ENCODE assay signal across 16 cellular contexts in genomic region chr12:10147714-10148403, GRCh38. TPM values are rescaled to one million over a fixed set of nuclear protein-coding genes. Genes with fewer than 3 reads are reported as not detected.
DNase-seq lines count a peak whose midpoint lies in the region; ATAC-seq and TF ChIP-seq lines count a peak whose summit lies in the region.
"Had no signal": no experiment of that assay in that cellular context is flagged by ENCODE, and none has a peak within 500 bp of the region (broad histone marks: within the 10 kb centered on the region; RNA-seq: fewer than 3 reads in every experiment).

No MANE protein-coding gene starts in this region.

- ATAC-seq in GM19035 (IDR thresholded peaks at IDR 0.05; ENCODE audit: unreplicated experiment) (peak; percentile 77), HG02759 (IDR thresholded peaks at IDR 0.05; ENCODE audit: unreplicated experiment) (peak; percentile 86), HG03571 (IDR thresholded peaks at IDR 0.05; ENCODE audit: unreplicated experiment) (peak; percentile 72), left ventricle myocardium superior (no peak), T-helper 17 cell (no peak)

- H3K27me3 Mint-ChIP-seq in T-helper 17 cell = peaks cover 18% of the 10 kb centered on the region

- no peak overlapping the region for H3K4me3 ChIP-seq in GM12865 (ENCODE audit: low read depth, low read length)
- H3K4me3 ChIP-seq: ovary had no signal

- H3K4me3 Mint-ChIP-seq in T-helper 17 cell = no peak overlapping the region
- H3K4me3 Mint-ChIP-seq: activated naive CD8-positive, alpha-beta T cell treated with anti-CD3 and anti-CD28 coated beads, Interleukin-2, amount 10 ng/mL, durations not matched to agents 7 days and 5 days had no signal

- peak; percentile 71 for DNase-seq in GM12865 (ENCODE audit: low read depth)
- no peak for DNase-seq in nucleus accumbens (lab: John Stamatoyannopoulos, UW)
- no peak for DNase-seq in left ventricle myocardium superior
- no peak for DNase-seq in iPS-NIHi7 (ENCODE audit: extremely low spot score)
- DNase-seq in T-helper 17 cell = no peak
- DNase-seq: activated CD8-positive, alpha-beta memory T cell treated with anti-CD3 and anti-CD28 coated beads for 24 hours; activated naive CD8-positive, alpha-beta T cell treated with anti-CD3 and anti-CD28 coated beads, Interleukin-2, amount 10 ng/mL, durations not matched to agents 7 days and 5 days; DMS53; mesenchymal stem cell; MV-4-11; NCI-H446; ovary; T-helper 9 cell had no signal

- H3K4me1 Mint-ChIP-seq in T-helper 17 cell = peaks cover 3% of the 10 kb centered on the region

- H3K9me3 ChIP-seq in T-helper 17 cell (ENCODE audit: control insufficient read depth, low read length, poor library complexity, severe bottlenecking) = no peaks in the 10 kb centered on the region
- H3K9me3 ChIP-seq: ovary had no signal

- intact Hi-C loops in left ventricle myocardium superior (cut with micrococcal nuclease) = no loop called here

- no peak overlapping the region for H3K27ac Mint-ChIP-seq in T-helper 17 cell
- H3K27ac Mint-ChIP-seq: activated naive CD8-positive, alpha-beta T cell treated with anti-CD3 and anti-CD28 coated beads, Interleukin-2, amount 10 ng/mL, durations not matched to agents 7 days and 5 days had no signal

- no peak for TF ChIP-seq CTCF in GM12865 (IDR thresholded peaks at IDR 0.05; ENCODE audit: insufficient read depth, low read depth, low read length, missing control alignments)

- no peaks in the 10 kb centered on the region for H3K36me3 Mint-ChIP-seq in T-helper 17 cell (ENCODE audit: low read depth)
- H3K36me3 Mint-ChIP-seq: activated naive CD8-positive, alpha-beta T cell treated with anti-CD3 and anti-CD28 coated beads, Interleukin-2, amount 10 ng/mL, durations not matched to agents 7 days and 5 days had no signal

RNA-seq across cellular contexts. Expression of gene CLEC7A, which starts 17.9 kb away (rescaled TPM):
- total RNA-seq in left ventricle myocardium superior = 2.8 TPM
- total RNA-seq in T-helper 17 cell = 1 to 10 TPM; 3.2 to 8.2 TPM

RNA-seq across cellular contexts. Expression of gene OLR1, which starts 24.1 kb away (rescaled TPM):
- total RNA-seq in left ventricle myocardium superior (0.64 TPM), T-helper 17 cell (under 1 TPM in 1 of 2 donors, not detected in 1; 0.15 TPM)
- total RNA-seq: activated naive CD8-positive, alpha-beta T cell treated with anti-CD3 and anti-CD28 coated beads, Interleukin-2, amount 10 ng/mL, durations not matched to agents 7 days and 5 days had no signal

RNA-seq across cellular contexts. Expression of gene TMEM52B, which starts 31.0 kb away (rescaled TPM):
- total RNA-seq in left ventricle myocardium superior (not detected), T-helper 17 cell (not detected)
- total RNA-seq: activated naive CD8-positive, alpha-beta T cell treated with anti-CD3 and anti-CD28 coated beads, Interleukin-2, amount 10 ng/mL, durations not matched to agents 7 days and 5 days had no signal

RNA-seq across cellular contexts. Expression of gene CLEC1A, which starts 49.1 kb away (rescaled TPM):
- total RNA-seq in left ventricle myocardium superior (4.4 TPM), T-helper 17 cell (not detected)
- total RNA-seq: activated naive CD8-positive, alpha-beta T cell treated with anti-CD3 and anti-CD28 coated beads, Interleukin-2, amount 10 ng/mL, durations not matched to agents 7 days and 5 days had no signal

Comparison
In these comparisons a context has a peak if more than half of its experiments do, and no peak if none do; other contexts are left out.
1. ATAC-seq: peak in GM19035 (single experiment), HG02759 (single experiment) and HG03571 (single experiment); none in left ventricle myocardium superior (single experiment) and T-helper 17 cell (single experiment).